ENCODE assay signal across 11 cellular contexts in the genomic region with DNA sequence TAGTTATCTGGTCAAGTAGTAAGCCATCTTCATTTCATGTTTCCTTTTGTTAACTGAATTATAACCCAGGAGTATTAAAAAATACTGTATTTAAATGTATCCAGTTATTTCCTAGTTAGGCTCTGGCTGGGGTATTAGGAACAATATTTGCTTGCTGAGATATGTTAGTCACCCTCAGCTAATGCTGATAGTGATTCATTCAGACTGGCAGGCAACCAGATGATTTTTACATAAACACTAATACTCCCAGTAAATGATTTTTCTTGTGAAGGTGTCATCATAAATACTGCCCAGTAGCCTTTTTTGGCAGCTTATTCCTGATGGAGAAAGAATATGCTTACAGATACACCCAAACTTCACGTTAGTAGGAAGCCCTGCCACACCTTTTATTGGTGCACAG. TPM values are rescaled to one million over a fixed set of nuclear protein-coding genes. Genes with fewer than 3 reads are reported as not detected.
DNase-seq lines count a peak whose midpoint lies in the region; ATAC-seq and TF ChIP-seq lines count a peak whose summit lies in the region.
"Had no signal": no experiment of that assay in that cellular context is flagged by ENCODE, and none has a peak within 500 bp of the region (broad histone marks: within the 10 kb centered on the region; RNA-seq: fewer than 3 reads in every experiment).

No MANE protein-coding gene starts in this region.

- DNase-seq in AG09309 (ENCODE audit: low read depth) (peak; percentile 72), PC-9 (peak in 1 of 2 experiments; percentile 74), epithelial cell of esophagus (ENCODE audit: low read depth) (peak; percentile 90), omental fat pad (ENCODE audit: low spot score) (no peak), cerebellum (ENCODE audit: low spot score) (no peak)
- DNase-seq in effector CD8-positive, alpha-beta T cell (lab: John Stamatoyannopoulos, UW), result no peak
- no peak for DNase-seq in stimulated activated naive CD8-positive, alpha-beta T cell treated with anti-CD3 and anti-CD28 coated beads, Interleukin-15, Interleukin-2, amounts not matched to agents 100 U/mL and 50 U/mL, for 24 hours
- DNase-seq: activated CD4-positive, alpha-beta T cell treated with anti-CD3 and anti-CD28 coated beads, Interleukin-2, amount 50 U/mL, for 4 hours; NCI-H526 had no signal

- TF ChIP-seq CTCF in AG09309 (IDR thresholded peaks at IDR 0.05; ENCODE audit: control insufficient read depth, insufficient read depth, low read depth, low read length, missing control alignments), result no peak
- TF ChIP-seq CTCF in PC-9 (conservative IDR thresholded peaks at IDR 0.05), result no peak
- no peak for TF ChIP-seq CTCF in epithelial cell of esophagus (IDR thresholded peaks at IDR 0.05; ENCODE audit: insufficient read depth, low read depth, low read length, missing control alignments)
- TF ChIP-seq CTCF in omental fat pad (IDR thresholded peaks at IDR 0.05), result no peak

- no peaks in the 10 kb centered on the region for H3K27me3 ChIP-seq in PC-9 (ENCODE audit: insufficient read depth, low read depth)

- CTCF ChIA-PET in PC-9 (lab: Charles Lee), result no interaction called here

- H3F3A ChIP-seq in PC-9 (ENCODE audit: insufficient read depth, low read depth), result peaks cover 41% of the 10 kb centered on the region; the same call in 1 of the 2 replicates

- peak overlapping the region; percentile 33; the same call in 1 of the 2 replicates for H3K27ac ChIP-seq in PC-9
- H3K27ac ChIP-seq: parathyroid adenoma had no signal

- peaks cover 77% of the 10 kb centered on the region for H3K79me2 ChIP-seq in PC-9 (ENCODE audit: low read depth)

- H3K4me3 ChIP-seq in AG09309 (ENCODE audit: control insufficient read depth, low read depth, low read length), result no peak overlapping the region
- H3K4me3 ChIP-seq in PC-9, result no peak overlapping the region
- no peak overlapping the region for H3K4me3 ChIP-seq in epithelial cell of esophagus (ENCODE audit: low read length)

- H2AFZ ChIP-seq in PC-9, result no peak overlapping the region
- H2AFZ ChIP-seq: parathyroid adenoma had no signal

- peaks cover 19% of the 10 kb centered on the region for H4K20me1 ChIP-seq in PC-9 (ENCODE audit: insufficient read depth)

- peaks cover 29% of the 10 kb centered on the region for H3K36me3 ChIP-seq in PC-9 (ENCODE audit: low read depth)

- ATAC-seq in omental fat pad (ENCODE audit: low FRiP score) (peak; percentile 84), GM19351 (IDR thresholded peaks at IDR 0.05; ENCODE audit: unreplicated experiment) (no peak)
- ATAC-seq in stimulated activated naive CD8-positive, alpha-beta T cell treated with anti-CD3 and anti-CD28 coated beads, Interleukin-15, Interleukin-2, amounts not matched to agents 100 U/mL and 50 U/mL, for 24 hours, result no peak

- POLR2A ChIA-PET in PC-9 (lab: Charles Lee; ENCODE audit: unreplicated experiment), result no interaction called here

- H3K9me3 ChIP-seq in PC-9 (ENCODE audit: insufficient read depth, low read depth), result no peaks in the 10 kb centered on the region

- intact Hi-C loops in PC-9 (cut with micrococcal nuclease; ENCODE audit: unreplicated experiment), result no loop called here

- H3K4me2 ChIP-seq in PC-9, result no peak overlapping the region

- H3K4me1 ChIP-seq in PC-9 (replicated peaks; ENCODE audit: insufficient read depth), result peaks cover 20% of the 10 kb centered on the region
- H3K4me1 ChIP-seq: parathyroid adenoma had no signal

- BruUV-seq in PC-9 (replicated peaks; lab: Mats Ljungman, UMichigan), result no TSS peak

- no peaks in the 10 kb centered on the region for H3K9me2 ChIP-seq in PC-9 (ENCODE audit: insufficient read depth)

RNA-seq across cellular contexts. Expression of a gene that starts 8.1 kb away (rescaled TPM):
- 131 and 132 TPM in 2 replicates for total RNA-seq in PC-9 (2021)
- total RNA-seq in omental fat pad, result 100 to 1,000 TPM in 1 of 4 donors, 10 to 100 TPM in 3; 64.2 to 139 (median 77.9) TPM
- 128 TPM for total RNA-seq in cerebellum

Comparison
In these comparisons a context has a peak if more than half of its experiments do, and no peak if none do; other contexts are left out.
1. DNase-seq: peak in AG09309 (single experiment) and epithelial cell of esophagus (single experiment); none in omental fat pad (single experiment), cerebellum (single experiment), effector CD8-positive, alpha-beta T cell (single experiment) and stimulated activated naive CD8-positive, alpha-beta T cell treated with anti-CD3 and anti-CD28 coated beads, Interleukin-15, Interleukin-2, amounts not matched to agents 100 U/mL and 50 U/mL, for 24 hours (single experiment).